ENCODE assay signal across 8 cellular contexts in the genomic region with DNA sequence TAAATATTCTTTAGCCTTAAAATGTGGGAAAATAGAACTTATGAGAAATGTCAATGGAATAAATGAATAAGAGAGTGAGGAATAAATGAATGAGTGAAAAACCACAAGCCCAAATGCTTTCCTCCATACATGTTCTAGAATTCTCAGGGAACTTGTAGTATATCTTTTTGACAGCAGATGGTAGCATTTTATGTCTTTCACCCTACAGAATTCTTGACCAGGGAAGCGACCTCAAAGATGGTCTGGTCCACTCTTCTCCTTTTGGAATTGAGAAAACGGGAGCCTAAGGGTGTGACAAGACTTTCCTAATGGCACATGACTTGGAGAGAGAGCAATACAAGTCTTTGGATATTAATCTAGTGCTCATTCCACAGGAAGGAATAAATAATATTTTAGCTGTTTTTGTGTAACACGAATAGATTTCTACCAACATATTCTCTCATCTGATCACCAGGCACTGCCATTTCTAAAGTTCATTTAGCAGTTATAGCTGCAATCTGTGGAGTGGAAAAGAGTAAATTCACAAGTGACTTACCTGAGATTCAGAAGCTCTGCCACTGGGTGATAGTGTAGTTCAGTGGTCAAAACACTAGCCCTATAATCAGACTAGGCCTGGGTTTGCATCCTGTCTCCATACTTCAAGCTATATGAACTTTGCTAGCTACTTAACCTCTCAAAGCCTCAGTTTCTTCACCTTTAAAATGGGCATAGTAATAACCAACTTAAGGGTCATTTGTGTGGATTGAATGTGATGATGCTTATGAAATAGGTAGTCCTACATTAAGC. TPM values are rescaled to one million over a fixed set of nuclear protein-coding genes. Genes with fewer than 3 reads are reported as not detected.
DNase-seq lines count a peak whose midpoint lies in the region; ATAC-seq, FAIRE-seq and TF ChIP-seq lines count a peak whose summit lies in the region.

No MANE protein-coding gene starts in this region.

- H3K27ac ChIP-seq in smooth muscle cell (ENCODE audit: low read depth) (no peak overlapping the region), caudate nucleus (ENCODE audit: low read depth, low read length) (no peak overlapping the region)

- no peaks in the 10 kb centered on the region for H3F3A ChIP-seq in smooth muscle cell (ENCODE audit: low read depth)

- no peak overlapping the region for H3K4me2 ChIP-seq in smooth muscle cell

- H3K9ac ChIP-seq in smooth muscle cell (ENCODE audit: low read depth), result no peak overlapping the region

- WGBS in smooth muscle cell (ENCODE audit: low lambda C conversion rate), result 47% methylated on average over 3 of the region's 3 CpGs

- peak; percentile 66 for ATAC-seq in HG03378 (IDR thresholded peaks at IDR 0.05; ENCODE audit: unreplicated experiment)

- H3K4me1 ChIP-seq in smooth muscle cell (ENCODE audit: low read depth), result no peaks in the 10 kb centered on the region

- H3K4me3 ChIP-seq in smooth muscle cell, result no peak overlapping the region

- H3K9me3 ChIP-seq in smooth muscle cell (replicated peaks; ENCODE audit: low read depth), result no peaks in the 10 kb centered on the region

- peak; percentile 18 for DNase-seq in NCI-H2171 treated with DMSO at 0.1 percent for 48 hours (lab: John Stamatoyannopoulos, UW)
- DNase-seq in NCI-H2171 (lab: John Stamatoyannopoulos, UW), result no peak
- DNase-seq in globus pallidus (ENCODE audit: low spot score), result peak; percentile 52
- no peak for DNase-seq in smooth muscle cell (lab: John Stamatoyannopoulos, UW; ENCODE audit: unreplicated experiment)
- DNase-seq in caudate nucleus (lab: John Stamatoyannopoulos, UW), result no peak
- no peak for DNase-seq in mucosa of gallbladder (ENCODE audit: low spot score)

- no peaks in the 10 kb centered on the region for H4K20me1 ChIP-seq in smooth muscle cell (ENCODE audit: low read depth)

- no peaks in the 10 kb centered on the region for H3K79me2 ChIP-seq in smooth muscle cell (ENCODE audit: low read depth)

- FAIRE-seq in TTC549 (lab: Jason Lieb, UNC), result peak; percentile 78

- no peaks in the 10 kb centered on the region for H3K27me3 ChIP-seq in smooth muscle cell (ENCODE audit: low read depth)

- H2AFZ ChIP-seq in smooth muscle cell (ENCODE audit: low read depth), result no peak overlapping the region

- peak; percentile 47 for TF ChIP-seq CTCF in smooth muscle cell (IDR thresholded peaks at IDR 0.05; ENCODE audit: borderline replicate concordance, insufficient read depth, poor library complexity, severe bottlenecking)

- no peaks in the 10 kb centered on the region for H3K36me3 ChIP-seq in smooth muscle cell (ENCODE audit: low read depth)

RNA-seq across cellular contexts. Expression of a gene that starts 15.0 kb away (rescaled TPM):
- total RNA-seq in smooth muscle cell, result 0.31 and 0.45 TPM in 2 replicates
- polyA plus RNA-seq in smooth muscle cell, result 0.13 and 1.4 TPM in 2 replicates
- 154 TPM for total RNA-seq in mucosa of gallbladder

RNA-seq across cellular contexts. Expression of a gene that starts 28.6 kb away (rescaled TPM):
- total RNA-seq in smooth muscle cell (0.22 TPM in 1 of 2 replicates, not detected in the other), mucosa of gallbladder (12.6 TPM)
- polyA plus RNA-seq in smooth muscle cell, result not detected in 2 replicates

Comparison
In these comparisons a context has a peak if more than half of its experiments do, and no peak if none do; other contexts are left out.
1. DNase-seq: peak in NCI-H2171 treated with DMSO at 0.1 percent for 48 hours (single experiment) and globus pallidus (single experiment); none in NCI-H2171 (single experiment), smooth muscle cell (single experiment), caudate nucleus (0 of 61) and mucosa of gallbladder (single experiment).
2. RNA of a gene that starts 15.0 kb away (total RNA-seq): 154 TPM in mucosa of gallbladder (single experiment); 0.31 to 0.45 TPM in smooth muscle cell; every median in the first group is over 100 times any median in the second.
3. RNA of a gene that starts 28.6 kb away (total RNA-seq): 12.6 TPM in mucosa of gallbladder (single experiment); 0.22 TPM in smooth muscle cell; every median in the first group is over 10 times any median in the second.